ENCODE assay signal across 22 cellular contexts in genomic region chr10:120897343-120897742, GRCh38. TPM values are rescaled to one million over a fixed set of nuclear protein-coding genes. Genes with fewer than 3 reads are reported as not detected.
DNase-seq lines count a peak whose midpoint lies in the region; ATAC-seq and TF ChIP-seq lines count a peak whose summit lies in the region.
"Had no signal": no experiment of that assay in that cellular context is flagged by ENCODE, and none has a peak within 500 bp of the region (broad histone marks: within the 10 kb centered on the region; RNA-seq: fewer than 3 reads in every experiment).

No MANE protein-coding gene starts in this region.

- no peaks in the 10 kb centered on the region for H3K4me1 Mint-ChIP-seq in activated CD8-positive, alpha-beta T cell treated with anti-CD3 and anti-CD28 coated beads for 36 hours (ENCODE audit: low read depth)
- peaks cover 6% of the 10 kb centered on the region for H3K4me1 Mint-ChIP-seq in activated CD8-positive, alpha-beta T cell treated with anti-CD3 and anti-CD28 coated beads, Interleukin-2, amount 10 ng/mL, durations not matched to agents 7 days and 5 days (ENCODE audit: low read depth)
- peaks cover 9% of the 10 kb centered on the region for H3K4me1 Mint-ChIP-seq in chondrocyte (ENCODE audit: low read depth)
- H3K4me1 Mint-ChIP-seq in osteocyte (ENCODE audit: unreplicated experiment): peaks cover 2% of the 10 kb centered on the region

- no peak overlapping the region for H3K4me3 Mint-ChIP-seq in activated CD8-positive, alpha-beta T cell treated with anti-CD3 and anti-CD28 coated beads for 36 hours
- H3K4me3 Mint-ChIP-seq in activated CD8-positive, alpha-beta T cell treated with anti-CD3 and anti-CD28 coated beads, Interleukin-2, amount 10 ng/mL, durations not matched to agents 7 days and 5 days: no peak overlapping the region
- H3K4me3 Mint-ChIP-seq in chondrocyte (ENCODE audit: unreplicated experiment): no peak overlapping the region
- no peak overlapping the region for H3K4me3 Mint-ChIP-seq in osteocyte (ENCODE audit: unreplicated experiment)
- H3K4me3 Mint-ChIP-seq: T-helper 1 cell treated with Interleukin-12 subunit alpha and Interleukin-12 subunit beta and Interleukin-4 antibody, amounts not matched to agents 30 μg/mL and 1 μg/mL, for 36 hours had no signal

- no peak overlapping the region for H3K27ac ChIP-seq in upper lobe of left lung
- H3K27ac ChIP-seq: A549, C4-2B, esophagus muscularis mucosa, WERI-Rb-1 had no signal

- H3K27ac Mint-ChIP-seq in activated CD8-positive, alpha-beta T cell treated with anti-CD3 and anti-CD28 coated beads for 36 hours: peak overlapping the region; percentile 71
- no peak overlapping the region for H3K27ac Mint-ChIP-seq in activated CD8-positive, alpha-beta T cell treated with anti-CD3 and anti-CD28 coated beads, Interleukin-2, amount 10 ng/mL, durations not matched to agents 7 days and 5 days
- peak overlapping the region; percentile 65 for H3K27ac Mint-ChIP-seq in chondrocyte (ENCODE audit: unreplicated experiment)
- peak overlapping the region; percentile 23 for H3K27ac Mint-ChIP-seq in osteocyte (ENCODE audit: unreplicated experiment)
- H3K27ac Mint-ChIP-seq: T-helper 1 cell treated with Interleukin-12 subunit alpha and Interleukin-12 subunit beta and Interleukin-4 antibody, amounts not matched to agents 30 μg/mL and 1 μg/mL, for 36 hours had no signal

- 57 to 62% methylated on average over 2 of the region's 2 CpGs for WGBS in upper lobe of left lung, 2 donors

- no peak for DNase-seq in activated CD8-positive, alpha-beta T cell treated with anti-CD3 and anti-CD28 coated beads for 36 hours
- no peak for DNase-seq in activated CD8-positive, alpha-beta T cell treated with anti-CD3 and anti-CD28 coated beads, Interleukin-2, amount 10 ng/mL, durations not matched to agents 7 days and 5 days
- DNase-seq in SK-MEL-5 (ENCODE audit: low read depth, low spot score): peak; percentile 85
- DNase-seq in chondrocyte (ENCODE audit: low spot score): no peak
- DNase-seq in osteocyte (ENCODE audit: extremely low spot score, unreplicated experiment): no peak
- DNase-seq in HEK293T (ENCODE audit: extremely low spot score): no peak
- DNase-seq in upper lobe of left lung: no peak
- no peak for DNase-seq in Right ventricle myocardium superior
- DNase-seq: activated CD8-positive, alpha-beta memory T cell treated with anti-CD3 and anti-CD28 coated beads for 24 hours; caudate nucleus; DMS53; effector CD8-positive, alpha-beta T cell; KG1; NCI-H2029 treated with DMSO at 0.1 percent for 48 hours; NCI-H69; stimulated activated CD4-positive, alpha-beta T cell treated with anti-CD3 and anti-CD28 coated beads, Interleukin-12 subunit alpha, Interleukin-12 subunit beta, amount 100 ng/mL, for 4 hours; WERI-Rb-1 had no signal

- no peak overlapping the region for H3K4me3 ChIP-seq in upper lobe of left lung
- H3K4me3 ChIP-seq: A549, esophagus muscularis mucosa had no signal

- no peaks in the 10 kb centered on the region for H3K9me3 Mint-ChIP-seq in activated CD8-positive, alpha-beta T cell treated with anti-CD3 and anti-CD28 coated beads for 36 hours
- no peaks in the 10 kb centered on the region for H3K9me3 Mint-ChIP-seq in activated CD8-positive, alpha-beta T cell treated with anti-CD3 and anti-CD28 coated beads, Interleukin-2, amount 10 ng/mL, durations not matched to agents 7 days and 5 days (ENCODE audit: insufficient read depth)
- H3K9me3 Mint-ChIP-seq in chondrocyte (ENCODE audit: low read depth) (no peaks in the 10 kb centered on the region), osteocyte (ENCODE audit: unreplicated experiment) (no peaks in the 10 kb centered on the region)
- H3K9me3 Mint-ChIP-seq: T-helper 1 cell treated with Interleukin-12 subunit alpha and Interleukin-12 subunit beta and Interleukin-4 antibody, amounts not matched to agents 30 μg/mL and 1 μg/mL, for 36 hours had no signal

- POLR2A ChIA-PET in activated CD8-positive, alpha-beta T cell treated with anti-CD3 and anti-CD28 coated beads for 36 hours (lab: Charles Lee): no interaction called here
- POLR2A ChIA-PET in activated CD8-positive, alpha-beta T cell treated with anti-CD3 and anti-CD28 coated beads, Interleukin-2, amount 10 ng/mL, durations not matched to agents 7 days and 5 days (lab: Charles Lee): no interaction called here
- POLR2A ChIA-PET in HEK293T (lab: Yijun Ruan, JAX): no interaction called here

- no peak for TF ChIP-seq CTCF in activated CD8-positive, alpha-beta T cell treated with anti-CD3 and anti-CD28 coated beads for 36 hours (IDR thresholded peaks at IDR 0.05)
- no peak for TF ChIP-seq CTCF in chondrocyte (IDR thresholded peaks at IDR 0.05)
- no peak for TF ChIP-seq CTCF in osteocyte (IDR thresholded peaks at IDR 0.05)
- TF ChIP-seq CTCF in upper lobe of left lung (IDR thresholded peaks at IDR 0.05): no peak

- TF ChIP-seq POLR2A in upper lobe of left lung (IDR thresholded peaks at IDR 0.05): no peak

- H3K27me3 Mint-ChIP-seq in activated CD8-positive, alpha-beta T cell treated with anti-CD3 and anti-CD28 coated beads for 36 hours: no peaks in the 10 kb centered on the region
- H3K27me3 Mint-ChIP-seq in activated CD8-positive, alpha-beta T cell treated with anti-CD3 and anti-CD28 coated beads, Interleukin-2, amount 10 ng/mL, durations not matched to agents 7 days and 5 days (ENCODE audit: low read depth): no peaks in the 10 kb centered on the region
- H3K27me3 Mint-ChIP-seq in chondrocyte (ENCODE audit: low read depth) (no peaks in the 10 kb centered on the region), osteocyte (ENCODE audit: unreplicated experiment) (no peaks in the 10 kb centered on the region)

- no peak for TF ChIP-seq EP300 in upper lobe of left lung (IDR thresholded peaks at IDR 0.05)

- H3K9me3 ChIP-seq in upper lobe of left lung: no peaks in the 10 kb centered on the region
- H3K9me3 ChIP-seq: A549, esophagus muscularis mucosa had no signal

- CTCF ChIA-PET in activated CD8-positive, alpha-beta T cell treated with anti-CD3 and anti-CD28 coated beads for 36 hours (lab: Charles Lee): no interaction called here
- CTCF ChIA-PET in activated CD8-positive, alpha-beta T cell treated with anti-CD3 and anti-CD28 coated beads, Interleukin-2, amount 10 ng/mL, durations not matched to agents 7 days and 5 days (lab: Charles Lee): no interaction called here
- CTCF ChIA-PET in HEK293T (lab: Yijun Ruan, JAX): interaction anchor here (0.6 kb wide), 1 partner anchor 21 kb away, joined by 3 read pairs; no protein-coding TSS in a partner anchor

- H3K36me3 ChIP-seq in upper lobe of left lung: peaks cover 12 to 51% (median 30%) of the 10 kb centered on the region in 4 donors

- no peak for ATAC-seq in activated CD8-positive, alpha-beta T cell treated with anti-CD3 and anti-CD28 coated beads for 36 hours
- ATAC-seq in activated CD8-positive, alpha-beta T cell treated with anti-CD3 and anti-CD28 coated beads, Interleukin-2, amount 10 ng/mL, durations not matched to agents 7 days and 5 days: no peak
- ATAC-seq in upper lobe of left lung (ENCODE audit: low FRiP score in 2 of 2) (no peak), Right ventricle myocardium superior (ENCODE audit: poor library complexity) (no peak)
- ATAC-seq: A549, Right ventricle myocardium inferior had no signal

- intact Hi-C loops in activated CD8-positive, alpha-beta T cell treated with anti-CD3 and anti-CD28 coated beads for 36 hours (cut with micrococcal nuclease): no loop called here
- intact Hi-C loops in Right ventricle myocardium superior (cut with DNase I): no loop called here

- no peaks in the 10 kb centered on the region for H3K4me1 ChIP-seq in upper lobe of left lung
- H3K4me1 ChIP-seq: A549, esophagus muscularis mucosa had no signal

- H3K36me3 Mint-ChIP-seq in activated CD8-positive, alpha-beta T cell treated with anti-CD3 and anti-CD28 coated beads for 36 hours (ENCODE audit: low read depth): peaks cover 34% of the 10 kb centered on the region
- H3K36me3 Mint-ChIP-seq in activated CD8-positive, alpha-beta T cell treated with anti-CD3 and anti-CD28 coated beads, Interleukin-2, amount 10 ng/mL, durations not matched to agents 7 days and 5 days (ENCODE audit: low read depth): peaks cover 33% of the 10 kb centered on the region
- H3K36me3 Mint-ChIP-seq in chondrocyte (ENCODE audit: low read depth) (peaks cover 26% of the 10 kb centered on the region), osteocyte (ENCODE audit: unreplicated experiment) (peaks cover 36% of the 10 kb centered on the region)

- H3K27me3 ChIP-seq in upper lobe of left lung: no peaks in the 10 kb centered on the region
- H3K27me3 ChIP-seq: esophagus muscularis mucosa had no signal

- in situ Hi-C loops in SK-MEL-5 (cut with HindIII; ENCODE audit: low pct_unique_long_range_greater_than_20kb, low sequenced_read_pairs): no loop called here

TF ChIP-seq in HEK293T, 16 proteins besides CTCF, POLR2A, EP300 and RAD21 (continues in another document):
- no peak for TF ChIP-seq L3MBTL2 (conservative IDR thresholded peaks at IDR 0.05)
- no peak for TF ChIP-seq BHLHE40 (IDR thresholded peaks at IDR 0.05; ENCODE audit: borderline replicate concordance)
- TF ChIP-seq SP1 (IDR thresholded peaks at IDR 0.05): no peak
- TF ChIP-seq CTBP1 (IDR thresholded peaks at IDR 0.05; ENCODE audit: borderline replicate concordance): no peak
- no peak for TF ChIP-seq FOXA1 (IDR thresholded peaks at IDR 0.05)
- no peak for TF ChIP-seq FOXK2 (IDR thresholded peaks at IDR 0.05)
- no peak for TF ChIP-seq SUZ12 (IDR thresholded peaks at IDR 0.05)
- TF ChIP-seq TARDBP (IDR thresholded peaks at IDR 0.05): no peak
- no peak for TF ChIP-seq ELF4 (IDR thresholded peaks at IDR 0.05)
- no peak for TF ChIP-seq NFRKB (IDR thresholded peaks at IDR 0.05)
- TF ChIP-seq ZNF384 (IDR thresholded peaks at IDR 0.05): no peak
- no peak for TF ChIP-seq LEF1 (IDR thresholded peaks at IDR 0.05; ENCODE audit: borderline replicate concordance)
- no peak for TF ChIP-seq HDGF (IDR thresholded peaks at IDR 0.05; ENCODE audit: borderline replicate concordance)
- no peak for TF ChIP-seq ARNT (IDR thresholded peaks at IDR 0.05)
- TF ChIP-seq FOXM1 (IDR thresholded peaks at IDR 0.05; ENCODE audit: borderline replicate concordance): no peak

RNA-seq across cellular contexts. Expression of gene WDR11, which starts 46.2 kb away (rescaled TPM):
- total RNA-seq in activated CD8-positive, alpha-beta T cell treated with anti-CD3 and anti-CD28 coated beads for 36 hours: 10 to 100 TPM; 33.9 to 36.0 TPM
- 10 to 100 TPM; 35.6 to 37.8 TPM for total RNA-seq in activated CD8-positive, alpha-beta T cell treated with anti-CD3 and anti-CD28 coated beads, Interleukin-2, amount 10 ng/mL, durations not matched to agents 7 days and 5 days
- total RNA-seq in SK-MEL-5 (2014; rRNA removed; shearing (Covaris generic)): 64.1 and 67.5 TPM in 2 replicates
- 58.4 and 61.6 TPM in 2 replicates for polyA plus RNA-seq in SK-MEL-5 (2015; cell fraction: cytosol; rRNA removed)
- 194 and 245 TPM in 2 replicates for polyA plus RNA-seq in SK-MEL-5 (2015; cell fraction: nucleus; rRNA removed)
- total RNA-seq in chondrocyte (48.3 to 71.4 TPM (median 54.6 TPM) in 3 replicates), osteocyte (61.8 and 65.8 TPM in 2 replicates), upper lobe of left lung (10 to 100 TPM; 35.6 to 69.1 (median 40.4) TPM), Right ventricle myocardium superior (12.3 TPM)
